In the genomic region with DNA sequence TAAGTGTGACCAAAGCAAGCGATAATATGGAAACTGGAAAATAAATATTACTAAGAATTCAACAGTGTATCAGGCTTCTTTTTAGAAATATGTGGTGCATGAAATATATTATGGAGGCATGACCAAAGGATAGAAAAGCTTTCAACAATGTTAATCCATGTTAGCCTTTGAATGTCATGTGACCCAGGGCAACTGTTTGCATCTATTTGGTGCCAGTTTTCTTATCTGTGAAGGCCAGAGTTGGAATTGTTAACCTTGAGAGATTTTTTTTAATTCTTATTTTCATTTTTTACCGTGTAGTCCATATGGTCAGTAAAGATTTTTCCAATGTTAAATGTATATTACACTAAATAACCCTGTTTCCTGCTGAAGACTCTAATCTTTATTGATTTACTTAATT, we compare ENCODE assay signal across 23 cellular contexts.
"Had no signal": no experiment of that assay in that cellular context is flagged by ENCODE, and none has a peak within 500 bp of the region (broad histone marks: within the 10 kb centered on the region; RNA-seq: fewer than 3 reads in every experiment).

No MANE protein-coding gene starts in this region.

- H3K4me2 ChIP-seq: KMS-11, SK-N-SH had no signal

- H3K9me3 ChIP-seq: SK-N-SH had no signal

- ATAC-seq: HepG2, Panc1, PC-3 had no signal

- DNase-seq: IMR-90, Kasumi-1, MM.1S, NCI-H1092 treated with DMSO at 0.1 percent for 48 hours, NCI-H1436, NCI-H187, NCI-H2029, NCI-H2081 treated with DMSO at 0.1 percent for 48 hours, NCI-H2171, NCI-H226, NCI-H446, NCI-H510A, NCI-H524 treated with DMSO at 0.1 percent for 48 hours, NCI-H69, NCI-H774, PC-3, SHP77, SK-N-SH, SW 1271 had no signal

- H3K27ac ChIP-seq: KMS-11, RWPE1 had no signal

- FAIRE-seq: HepG2 had no signal

- H3K9ac ChIP-seq: KMS-11, SK-N-SH had no signal
